1 cellular context compared by ENCODE assay signal in genomic region chr13:75869981-75870380, GRCh38.
TF ChIP-seq lines count a peak whose summit lies in the region.

No MANE protein-coding gene starts in this region.

TF ChIP-seq in HCT116, 20 proteins besides CTCF, POLR2A, EP300 and RAD21 (continued from another document):
- TF ChIP-seq, protein P1, sequence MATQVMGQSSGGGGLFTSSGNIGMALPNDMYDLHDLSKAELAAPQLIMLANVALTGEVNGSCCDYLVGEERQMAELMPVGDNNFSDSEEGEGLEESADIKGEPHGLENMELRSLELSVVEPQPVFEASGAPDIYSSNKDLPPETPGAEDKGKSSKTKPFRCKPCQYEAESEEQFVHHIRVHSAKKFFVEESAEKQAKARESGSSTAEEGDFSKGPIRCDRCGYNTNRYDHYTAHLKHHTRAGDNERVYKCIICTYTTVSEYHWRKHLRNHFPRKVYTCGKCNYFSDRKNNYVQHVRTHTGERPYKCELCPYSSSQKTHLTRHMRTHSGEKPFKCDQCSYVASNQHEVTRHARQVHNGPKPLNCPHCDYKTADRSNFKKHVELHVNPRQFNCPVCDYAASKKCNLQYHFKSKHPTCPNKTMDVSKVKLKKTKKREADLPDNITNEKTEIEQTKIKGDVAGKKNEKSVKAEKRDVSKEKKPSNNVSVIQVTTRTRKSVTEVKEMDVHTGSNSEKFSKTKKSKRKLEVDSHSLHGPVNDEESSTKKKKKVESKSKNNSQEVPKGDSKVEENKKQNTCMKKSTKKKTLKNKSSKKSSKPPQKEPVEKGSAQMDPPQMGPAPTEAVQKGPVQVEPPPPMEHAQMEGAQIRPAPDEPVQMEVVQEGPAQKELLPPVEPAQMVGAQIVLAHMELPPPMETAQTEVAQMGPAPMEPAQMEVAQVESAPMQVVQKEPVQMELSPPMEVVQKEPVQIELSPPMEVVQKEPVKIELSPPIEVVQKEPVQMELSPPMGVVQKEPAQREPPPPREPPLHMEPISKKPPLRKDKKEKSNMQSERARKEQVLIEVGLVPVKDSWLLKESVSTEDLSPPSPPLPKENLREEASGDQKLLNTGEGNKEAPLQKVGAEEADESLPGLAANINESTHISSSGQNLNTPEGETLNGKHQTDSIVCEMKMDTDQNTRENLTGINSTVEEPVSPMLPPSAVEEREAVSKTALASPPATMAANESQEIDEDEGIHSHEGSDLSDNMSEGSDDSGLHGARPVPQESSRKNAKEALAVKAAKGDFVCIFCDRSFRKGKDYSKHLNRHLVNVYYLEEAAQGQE (IDR thresholded peaks at IDR 0.05; ENCODE audit: low read depth), result no peak
- TF ChIP-seq SRF (IDR thresholded peaks at IDR 0.05; ENCODE audit: low read depth), result no peak
- TF ChIP-seq TCF7L2 (IDR thresholded peaks at IDR 0.05; ENCODE audit: borderline replicate concordance, extremely low read depth, insufficient read depth, insufficient read length), result no peak
- no peak for TF ChIP-seq YY1 (IDR thresholded peaks at IDR 0.05; ENCODE audit: extremely low read depth, insufficient replicate concordance, low read depth, low read length)
- TF ChIP-seq EZH2 (IDR thresholded peaks at IDR 0.05), result no peak
